Comparison of ENCODE assay signal across 26 cellular contexts in genomic region chr10:21146446-21146789, GRCh38.
DNase-seq lines count a peak whose midpoint lies in the region; ATAC-seq lines count a peak whose summit lies in the region.
"Had no signal": no experiment of that assay in that cellular context is flagged by ENCODE, and none has a peak within 500 bp of the region (broad histone marks: within the 10 kb centered on the region; RNA-seq: fewer than 3 reads in every experiment).

No MANE protein-coding gene starts in this region.

- DNase-seq in NCI-H1105 treated with DMSO at 0.1 percent for 48 hours (lab: John Stamatoyannopoulos, UW) (peak; percentile 8), NCI-H1105 (lab: John Stamatoyannopoulos, UW) (no peak), NCI-H748 (lab: John Stamatoyannopoulos, UW; ENCODE audit: unreplicated experiment) (peak; percentile 87), superior temporal gyrus (ENCODE audit: extremely low spot score) (peak; percentile 35), GM19238 (ENCODE audit: insufficient read length, low spot score) (no peak)
- DNase-seq: 8988T; activated CD4-positive, alpha-beta T cell treated with anti-CD3 and anti-CD28 coated beads, Interleukin-2, amount 50 U/mL, for 4 hours; activated CD4-positive, CD25-positive, alpha-beta regulatory T cell; activated CD8-positive, alpha-beta memory T cell treated with anti-CD3 and anti-CD28 coated beads, Interleukin-2, amount 10 ng/mL, durations not matched to agents 7 days and 5 days; activated T-cell treated with anti-CD3 and anti-CD28 coated beads, Interleukin-2, amount 50 U/mL, for 48 hours; Caco-2; DMS79; Karpas-422; kidney; NCI-H2029; PC-9; sigmoid colon; stimulated activated CD4-positive, alpha-beta T cell treated with anti-CD3 and anti-CD28 coated beads, Interleukin-12 subunit alpha, Interleukin-12 subunit beta, amount 100 ng/mL, for 4 hours; stimulated activated CD4-positive, alpha-beta T cell treated with anti-CD3 and anti-CD28 coated beads, Interleukin-2, amount 100 ng/mL, for 48 hours; T-helper 17 cell; transverse colon had no signal

- no peaks in the 10 kb centered on the region for H3K36me3 ChIP-seq in ectodermal cell (ENCODE audit: control insufficient read depth, insufficient read depth, low read length)
- H3K36me3 ChIP-seq: prostate gland, sigmoid colon, transverse colon had no signal

- no peaks in the 10 kb centered on the region for H3K9me3 ChIP-seq in ectodermal cell (ENCODE audit: control insufficient read depth, low read length)
- H3K9me3 ChIP-seq: Caco-2, prostate gland, sigmoid colon, transverse colon had no signal

- no peaks in the 10 kb centered on the region for H3K27me3 ChIP-seq in ectodermal cell (ENCODE audit: control insufficient read depth, insufficient read depth, low read length, poor library complexity, severe bottlenecking)
- H3K27me3 ChIP-seq: sigmoid colon, transverse colon had no signal

- H3K4me1 ChIP-seq in ectodermal cell (ENCODE audit: control insufficient read depth, insufficient read depth, low read length), result peaks cover 27% of the 10 kb centered on the region
- H3K4me1 ChIP-seq: prostate gland, sigmoid colon, transverse colon had no signal

- H3K4me3 ChIP-seq in ectodermal cell (ENCODE audit: insufficient read depth, low read depth, low read length), result no peak overlapping the region
- H3K4me3 ChIP-seq: PC-9, prostate gland, sigmoid colon, transverse colon had no signal

- 100% methylated on average over 1 of the region's 1 CpG for WGBS in ectodermal cell, 2 experiments

- ATAC-seq in GM21528 (IDR thresholded peaks at IDR 0.05; ENCODE audit: low FRiP score, unreplicated experiment), result no peak
- ATAC-seq in GM21360 (IDR thresholded peaks at IDR 0.05; ENCODE audit: unreplicated experiment), result no peak
- ATAC-seq: activated CD8-positive, alpha-beta memory T cell treated with anti-CD3 and anti-CD28 coated beads, Interleukin-2, amount 10 ng/mL, durations not matched to agents 7 days and 5 days; HepG2; T-helper 17 cell had no signal

- peak overlapping the region; percentile 85 for H3K27ac ChIP-seq in ectodermal cell (ENCODE audit: insufficient read depth, low read depth, low read length, poor library complexity, severe bottlenecking)
- H3K27ac ChIP-seq: PC-9, prostate gland, sigmoid colon, transverse colon had no signal

Comparison
In these comparisons a context has a peak if more than half of its experiments do, and no peak if none do; other contexts are left out.
1. DNase-seq: peak in NCI-H1105 treated with DMSO at 0.1 percent for 48 hours (single experiment), NCI-H748 (single experiment) and superior temporal gyrus (single experiment); none in NCI-H1105 (single experiment) and GM19238 (single experiment).